In the genomic region with DNA sequence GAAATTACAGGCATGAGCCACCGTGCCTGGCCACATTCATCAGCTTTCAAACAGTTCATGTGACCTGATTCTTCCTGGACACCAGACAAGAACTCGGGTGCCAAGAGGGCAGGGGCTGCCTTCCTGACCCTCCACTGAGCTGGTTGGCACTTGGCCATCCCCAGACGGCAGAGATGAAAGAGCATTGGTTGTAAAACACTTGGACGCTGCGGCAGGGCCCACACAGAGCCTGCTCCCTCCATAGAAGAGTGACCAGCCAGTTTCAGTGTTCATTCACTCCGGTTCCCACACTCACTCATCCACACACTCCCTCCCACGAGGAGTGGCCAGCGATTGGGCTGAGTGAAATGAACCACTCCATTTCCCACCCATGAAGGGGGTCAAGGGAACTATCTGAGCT, we compare ENCODE assay signal across 16 cellular contexts.
"Had no signal": no experiment of that assay in that cellular context is flagged by ENCODE, and none has a peak within 500 bp of the region (broad histone marks: within the 10 kb centered on the region; RNA-seq: fewer than 3 reads in every experiment).

No MANE protein-coding gene starts in this region.

- ATAC-seq: effector memory CD8-positive, alpha-beta T cell; gastroesophageal sphincter; left colon; naive thymus-derived CD8-positive, alpha-beta T cell; stimulated activated effector memory CD8-positive, alpha-beta T cell treated with anti-CD3 and anti-CD28 coated beads, Interleukin-12 subunit alpha, Interleukin-12 subunit beta, amount 100 ng/mL, for 72 hours; stimulated activated naive CD8-positive, alpha-beta T cell treated with anti-CD3 and anti-CD28 coated beads, Interleukin-15, Interleukin-2, amounts not matched to agents 100 U/mL and 50 U/mL, for 24 hours had no signal

- H3K4me2 ChIP-seq: smooth muscle cell had no signal

- H3K4me3 ChIP-seq: esophagus squamous epithelium, gastroesophageal sphincter, smooth muscle cell, suprapubic skin, thyroid gland had no signal

- H3K4me1 ChIP-seq: gastroesophageal sphincter, thyroid gland had no signal

- H3K36me3 Mint-ChIP-seq: naive thymus-derived CD8-positive, alpha-beta T cell; stimulated activated effector memory CD8-positive, alpha-beta T cell treated with anti-CD3 and anti-CD28 coated beads, Interleukin-12 subunit alpha, Interleukin-12 subunit beta, amount 100 ng/mL, for 72 hours; type B pancreatic cell had no signal

- H3K27me3 Mint-ChIP-seq: central memory CD8-positive, alpha-beta T cell; effector memory CD8-positive, alpha-beta T cell; type B pancreatic cell had no signal

- H3K27ac ChIP-seq: gastroesophageal sphincter, suprapubic skin, thyroid gland had no signal

- H3K9me3 ChIP-seq: suprapubic skin, thyroid gland had no signal

- H3K36me3 ChIP-seq: esophagus squamous epithelium, gastroesophageal sphincter, suprapubic skin, thyroid gland had no signal

- H3K27me3 ChIP-seq: esophagus squamous epithelium, gastroesophageal sphincter, thyroid gland had no signal

- H3K4me3 Mint-ChIP-seq: central memory CD8-positive, alpha-beta T cell; effector memory CD8-positive, alpha-beta T cell; naive thymus-derived CD8-positive, alpha-beta T cell; neural crest cell; stimulated activated effector memory CD8-positive, alpha-beta T cell treated with anti-CD3 and anti-CD28 coated beads, Interleukin-12 subunit alpha, Interleukin-12 subunit beta, amount 100 ng/mL, for 72 hours; type B pancreatic cell had no signal

- DNase-seq: effector memory CD8-positive, alpha-beta T cell; esophagus squamous epithelium; left colon; mammary epithelial cell; naive thymus-derived CD8-positive, alpha-beta T cell; stimulated activated CD4-positive, alpha-beta T cell treated with anti-CD3 and anti-CD28 coated beads, Interleukin-4, amount 100 ng/mL, for 1 hour; stimulated activated CD8-positive, alpha-beta memory T cell treated with anti-CD3 and anti-CD28 coated beads, Interleukin-4, amount 100 ng/mL, for 48 hours; stimulated activated naive CD8-positive, alpha-beta T cell treated with anti-CD3 and anti-CD28 coated beads, Interleukin-15, Interleukin-2, amounts not matched to agents 100 U/mL and 50 U/mL, for 24 hours; thyroid gland had no signal

- H3K4me1 Mint-ChIP-seq: central memory CD8-positive, alpha-beta T cell; stimulated activated effector memory CD8-positive, alpha-beta T cell treated with anti-CD3 and anti-CD28 coated beads, Interleukin-12 subunit alpha, Interleukin-12 subunit beta, amount 100 ng/mL, for 72 hours had no signal

- H3K27ac Mint-ChIP-seq: effector memory CD8-positive, alpha-beta T cell; naive thymus-derived CD8-positive, alpha-beta T cell; stimulated activated effector memory CD8-positive, alpha-beta T cell treated with anti-CD3 and anti-CD28 coated beads, Interleukin-12 subunit alpha, Interleukin-12 subunit beta, amount 100 ng/mL, for 72 hours; type B pancreatic cell had no signal
